In genomic region chr3:47578691-47579632, GRCh38 we compare ENCODE assay signal across 8 cellular contexts. TPM values are rescaled to one million over a fixed set of nuclear protein-coding genes. Genes with fewer than 3 reads are reported as not detected.
DNase-seq lines count a peak whose midpoint lies in the region; ATAC-seq, FAIRE-seq and TF ChIP-seq lines count a peak whose summit lies in the region.

TSS of gene CSPG5 (minus strand) at chr3:47578865. CDS start at chr3:47578693, 172 bp downstream.

- no peak for TF ChIP-seq RAD21 in K562 (CRISPR knock-in tag; conservative IDR thresholded peaks at IDR 0.05 in 1 of 2, IDR thresholded peaks at IDR 0.05 in 1 of 2)

- H3K4me1 ChIP-seq in RWPE2 (ENCODE audit: insufficient read depth, poor library complexity, severe bottlenecking): no peaks in the 10 kb centered on the region
- peaks cover 3 to 28% of the 10 kb centered on the region in 2 experiments; a peak in 3 of 5 replicates for H3K4me1 ChIP-seq in K562 (replicated peaks in 1 of 2; ENCODE audit: control insufficient read depth in 2 of 2, insufficient read depth in 2 of 2, low read length in 2 of 2)
- peaks cover 9 to 19% (median 16%) of the 10 kb centered on the region in 6 donors for H3K4me1 ChIP-seq in spleen

- intact Hi-C loops in K562 (cut with micrococcal nuclease) (loop anchor here (10.0 kb wide), 1 partner anchor 54 kb away; no protein-coding TSS in a partner anchor), spleen (cut with DNase I; ENCODE audit: low total_unique reads) (no loop called here)

- H3K4me3 ChIP-seq in RWPE2 (ENCODE audit: severe bottlenecking) (peak within 1 kb of the TSS; percentile 49), K562 (peak within 1 kb of the TSS; percentile 65), spleen (peak within 1 kb of the TSS; percentile 49 to 90 (median 68))

- no peak for TF ChIP-seq CTCF in RWPE2 (IDR thresholded peaks at IDR 0.05; ENCODE audit: poor library complexity, severe bottlenecking)
- no peak for TF ChIP-seq CTCF in K562 (IDR thresholded peaks at IDR 0.05 in 2 of 3, conservative IDR thresholded peaks at IDR 0.05 in 1 of 3; ENCODE audit: insufficient read depth in 2 of 3, low read depth in 1 of 3, low read length in 3 of 3)
- no peak for TF ChIP-seq CTCF in spleen (IDR thresholded peaks at IDR 0.05 in 8 of 11, conservative IDR thresholded peaks at IDR 0.05 in 3 of 11)

- no peak for TF ChIP-seq EP300 in K562 (IDR thresholded peaks at IDR 0.05; ENCODE audit: low read length)

- in situ Hi-C loops in K562 (cut with MboI): no loop called here

- FAIRE-seq in K562 (lab: Jason Lieb, UNC): no peak

- H4K20me1 ChIP-seq in K562 (replicated peaks; ENCODE audit: control insufficient read depth, insufficient read depth, low read length): peaks cover 3% of the 10 kb centered on the region; the same call in 1 of the 2 replicates

- DNase-seq in NCI-H1092 (lab: John Stamatoyannopoulos, UW): peak; percentile 2
- DNase-seq in NCI-H1092 treated with DMSO at 0.1 percent for 48 hours (lab: John Stamatoyannopoulos, UW): no peak
- no peak for DNase-seq in RWPE2 (ENCODE audit: low spot score)
- DNase-seq in K562 (ENCODE audit: extremely low read depth in 1 of 4, low spot score in 3 of 4): peak; percentile 52 to 81 (median 76)
- DNase-seq in iPS-NIHi11 (ENCODE audit: low spot score): peak; percentile 72
- peak; percentile 74 for DNase-seq in spleen
- DNase-seq in GM19240 (ENCODE audit: insufficient read length, low spot score): no peak
- no peak for DNase-seq in dermis blood vessel endothelial cell

- no peak within 1 kb of the TSS for H3K27ac ChIP-seq in RWPE2 (ENCODE audit: poor library complexity, severe bottlenecking)
- no peak within 1 kb of the TSS for H3K27ac ChIP-seq in K562 (ENCODE audit: extremely low read depth, low read depth, low read length)
- no peak within 1 kb of the TSS for H3K27ac ChIP-seq in spleen

- 11% methylated on average over 83 of the region's 121 CpGs for WGBS in K562 (ENCODE audit: insufficient coverage, low coverage, missing lambda C conversion rate)
- WGBS in spleen, 5 donors: 4 to 65% (median 6%) methylated on average over 4 to 121 of the region's 121 CpGs

- ATAC-seq in RWPE2 (ENCODE audit: low read depth) (peak; percentile 13; the same call in 2 of the 3 replicates), K562 (peak; percentile 61)

- H3K79me2 ChIP-seq in K562 (ENCODE audit: control insufficient read depth, insufficient read depth, low read length): no peaks in the 10 kb centered on the region

- H3K27me3 ChIP-seq in RWPE2 (ENCODE audit: insufficient read depth, poor library complexity, severe bottlenecking): peaks cover 32% of the 10 kb centered on the region
- peaks cover 0 to 5% of the 10 kb centered on the region in 2 experiments; a peak in 2 of 5 replicates for H3K27me3 ChIP-seq in K562 (ENCODE audit: control insufficient read depth in 2 of 2, insufficient read depth in 2 of 2, low read length in 2 of 2)
- peaks cover 0 to 62% (median 27%) of the 10 kb centered on the region in 7 donors for H3K27me3 ChIP-seq in spleen (replicated peaks in 1 of 7)

- POLR2A ChIA-PET in K562 (lab: Yijun Ruan, JAX): interaction anchor here (1.4 kb wide), 1 partner anchor 165 kb away, joined by 3 read pairs; no protein-coding TSS in a partner anchor

- H3K36me3 ChIP-seq in RWPE2 (ENCODE audit: low read depth): no peaks in the 10 kb centered on the region
- H3K36me3 ChIP-seq in K562 (ENCODE audit: control insufficient read depth, insufficient read depth, low read length): no peaks in the 10 kb centered on the region
- no peaks in the 10 kb centered on the region for H3K36me3 ChIP-seq in spleen

- H3K9me1 ChIP-seq in K562 (ENCODE audit: control insufficient read depth, insufficient read depth, low read length): peaks cover 4% of the 10 kb centered on the region

- H2AFZ ChIP-seq in K562 (ENCODE audit: low read depth, low read length): peak within 1 kb of the TSS; percentile 88

- H3K9me3 ChIP-seq in RWPE2 (ENCODE audit: severe bottlenecking) (peaks cover 2% of the 10 kb centered on the region), K562 (replicated peaks; ENCODE audit: control insufficient read depth, insufficient read depth, low read depth, low read length) (no peaks in the 10 kb centered on the region), spleen (no peaks in the 10 kb centered on the region)

- TF ChIP-seq POLR2A in K562 (conservative IDR thresholded peaks at IDR 0.05) (no peak), spleen (IDR thresholded peaks at IDR 0.05) (no peak)

- peak within 1 kb of the TSS; percentile 73 for H3K4me2 ChIP-seq in K562 (ENCODE audit: insufficient read depth, low read length)

- CTCF ChIA-PET in K562 (lab: Yijun Ruan, JAX; ENCODE audit: low intra/inter-chr PET ratio): no interaction called here

- no TSS peak for BruUV-seq in K562 (replicated peaks; lab: Mats Ljungman, UMichigan)

- H3K9ac ChIP-seq in K562 (ENCODE audit: insufficient read depth in 1 of 2, low read depth in 2 of 2, low read length in 2 of 2): peak within 1 kb of the TSS in 1 of 2 experiments; percentile 85; a peak in 3 of 4 replicates

TF ChIP-seq in K562, 482 proteins besides CTCF, POLR2A, EP300 and RAD21 (continues in another document):
- TF ChIP-seq PCBP1 (IDR thresholded peaks at IDR 0.05; ENCODE audit: low read depth, low read length, poor library complexity, severe bottlenecking) (no peak), DMBX1 (CRISPR knock-in tag; IDR thresholded peaks at IDR 0.05; ENCODE audit: borderline replicate concordance) (no peak), ZNF512 (tag; IDR thresholded peaks at IDR 0.05) (no peak), TBL1XR1 (IDR thresholded peaks at IDR 0.05; ENCODE audit: low read length in 2 of 2) (no peak), TEAD1 (CRISPR knock-in tag; IDR thresholded peaks at IDR 0.05) (0 out of 4 replicates have a peak, but pooled peaks of 1 of the 2 experiments have one; percentile 15), ZNF830 (CRISPR knock-in tag; IDR thresholded peaks at IDR 0.05) (0 out of 2 replicates have a peak, but pooled peaks have one; percentile 79)
- TF ChIP-seq, protein P1, sequence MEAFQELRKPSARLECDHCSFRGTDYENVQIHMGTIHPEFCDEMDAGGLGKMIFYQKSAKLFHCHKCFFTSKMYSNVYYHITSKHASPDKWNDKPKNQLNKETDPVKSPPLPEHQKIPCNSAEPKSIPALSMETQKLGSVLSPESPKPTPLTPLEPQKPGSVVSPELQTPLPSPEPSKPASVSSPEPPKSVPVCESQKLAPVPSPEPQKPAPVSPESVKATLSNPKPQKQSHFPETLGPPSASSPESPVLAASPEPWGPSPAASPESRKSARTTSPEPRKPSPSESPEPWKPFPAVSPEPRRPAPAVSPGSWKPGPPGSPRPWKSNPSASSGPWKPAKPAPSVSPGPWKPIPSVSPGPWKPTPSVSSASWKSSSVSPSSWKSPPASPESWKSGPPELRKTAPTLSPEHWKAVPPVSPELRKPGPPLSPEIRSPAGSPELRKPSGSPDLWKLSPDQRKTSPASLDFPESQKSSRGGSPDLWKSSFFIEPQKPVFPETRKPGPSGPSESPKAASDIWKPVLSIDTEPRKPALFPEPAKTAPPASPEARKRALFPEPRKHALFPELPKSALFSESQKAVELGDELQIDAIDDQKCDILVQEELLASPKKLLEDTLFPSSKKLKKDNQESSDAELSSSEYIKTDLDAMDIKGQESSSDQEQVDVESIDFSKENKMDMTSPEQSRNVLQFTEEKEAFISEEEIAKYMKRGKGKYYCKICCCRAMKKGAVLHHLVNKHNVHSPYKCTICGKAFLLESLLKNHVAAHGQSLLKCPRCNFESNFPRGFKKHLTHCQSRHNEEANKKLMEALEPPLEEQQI (IDR thresholded peaks at IDR 0.05): no peak
- TF ChIP-seq, protein P2, sequence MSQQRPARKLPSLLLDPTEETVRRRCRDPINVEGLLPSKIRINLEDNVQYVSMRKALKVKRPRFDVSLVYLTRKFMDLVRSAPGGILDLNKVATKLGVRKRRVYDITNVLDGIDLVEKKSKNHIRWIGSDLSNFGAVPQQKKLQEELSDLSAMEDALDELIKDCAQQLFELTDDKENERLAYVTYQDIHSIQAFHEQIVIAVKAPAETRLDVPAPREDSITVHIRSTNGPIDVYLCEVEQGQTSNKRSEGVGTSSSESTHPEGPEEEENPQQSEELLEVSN (IDR thresholded peaks at IDR 0.05; ENCODE audit: borderline replicate concordance in 1 of 2, extremely low read depth in 1 of 2, insufficient read depth in 1 of 2, insufficient read length in 1 of 2, low read depth in 1 of 2, low read length in 1 of 2, poor library complexity in 1 of 2, severe bottlenecking in 1 of 2): peak; percentile 36 to 80

RNA-seq across cellular contexts. Expression of gene CSPG5, which starts in this region (rescaled TPM):
- total RNA-seq in K562 (2011; cell fraction: chromatin; rRNA removed; ENCODE audit: low replicate concordance): 1.4 and 3.6 TPM in 2 replicates
- total RNA-seq in K562 (2011; cell fraction: nucleolus; rRNA removed): 3.3 and 4.2 TPM in 2 replicates
- total RNA-seq in K562 (2011; cell fraction: nucleoplasm; rRNA removed): 3.7 and 4.4 TPM in 2 replicates
- total RNA-seq in K562 (2014; rRNA removed) (2.5 and 3.4 TPM in 2 replicates), K562 (2014; rRNA removed; fragmentation: Illumina TruSeq; extraction: Trizol) (1.4 and 1.8 TPM in 2 replicates), K562 (2015; rRNA removed; fragmentation: Illumina TruSeq; extraction: Trizol) (1.3 and 1.4 TPM in 2 replicates), K562 (2021) (2.9 and 3.3 TPM in 2 replicates), spleen (under 1 TPM in 4 of 7 donors, not detected in 3; 0.17 to 0.34 (median 0.23) TPM), dermis blood vessel endothelial cell (0.51 and 0.79 TPM in 2 replicates)
- polyA plus RNA-seq in K562 (2011; rRNA removed) (2.2 and 2.4 TPM in 2 replicates), K562 (2014; fragmentation: Illumina TruSeq; extraction: Trizol) (2.6 and 3.3 TPM in 2 replicates), K562 (2014; fragmentation: Nextera tagmentation; extraction: Ambion mirVana) (under 1 TPM; 0.06 to 0.17 TPM), K562 (2014; rRNA removed) (2.6 and 4.5 TPM in 2 replicates), spleen (under 1 TPM in 2 of 3 donors, not detected in 1; 0.09 to 0.10 TPM)
- polyA plus RNA-seq in K562 (2011; cell fraction: cytosol; rRNA removed): 2.4 and 4.0 TPM in 2 replicates
- 1.2 and 2.2 TPM in 2 replicates for polyA plus RNA-seq in K562 (2011; cell fraction: nucleus; rRNA removed)
- polyA plus RNA-seq in K562 (2012): 1.6 and 2.7 TPM in 2 replicates
- polyA minus RNA-seq in K562 (2011; rRNA and poly(A)+ RNA removed): 0.72 and 1.3 TPM in 2 replicates
- polyA minus RNA-seq in K562 (2011; cell fraction: cytosol; rRNA and poly(A)+ RNA removed): 2.3 and 2.8 TPM in 2 replicates
- polyA minus RNA-seq in K562 (2011; cell fraction: nucleus; rRNA and poly(A)+ RNA removed): 0.56 and 0.81 TPM in 2 replicates

Comparison
In these comparisons a context has a peak if more than half of its experiments do, and no peak if none do; other contexts are left out.
1. DNase-seq: peak in NCI-H1092 (single experiment), K562 (4 of 4) and iPS-NIHi11 (single experiment); none in NCI-H1092 treated with DMSO at 0.1 percent for 48 hours (single experiment), RWPE2 (single experiment), GM19240 (single experiment) and dermis blood vessel endothelial cell (single experiment).
2. Peak in DNase-seq and H3K4me3 ChIP-seq in spleen; RNA of the gene not detected or under 1 TPM.
3. Peak in every context shown above with its lines, with median percentiles within 50 percentile points of each other: H3K4me3 ChIP-seq.